7 cellular contexts compared by ENCODE assay signal in genomic region chr3:171286580-171287249, GRCh38.
A peak's percentile ranks its signal among the peaks of the same experiment; 100 is the strongest.
DNase-seq lines count a peak whose midpoint lies in the region; ATAC-seq and TF ChIP-seq lines count a peak whose summit lies in the region.

No MANE protein-coding gene starts in this region.

- ATAC-seq in HG03025 (IDR thresholded peaks at IDR 0.05; ENCODE audit: low FRiP score, unreplicated experiment) (peak; percentile 52), psoas muscle (peak; percentile 54 to 80 (median 74))
- ATAC-seq in activated CD8-positive, alpha-beta T cell treated with anti-CD3 and anti-CD28 coated beads, Interleukin-2, amount 10 ng/mL, durations not matched to agents 7 days and 5 days = peak; percentile 77

- WGBS in psoas muscle, 3 donors = 49 to 60% (median 49%) methylated on average over 1 of the region's 1 CpG

- POLR2A ChIA-PET in activated CD8-positive, alpha-beta T cell treated with anti-CD3 and anti-CD28 coated beads, Interleukin-2, amount 10 ng/mL, durations not matched to agents 7 days and 5 days (lab: Charles Lee) = no interaction called here

- no peaks in the 10 kb centered on the region for H3K27me3 ChIP-seq in psoas muscle (ENCODE audit: insufficient read depth in 3 of 3, low read length in 2 of 3)

- in situ Hi-C loops in ACHN (cut with HindIII; ENCODE audit: low pct_ligation_motif_present, low pct_unique_long_range_greater_than_20kb, low sequenced_read_pairs) = no loop called here

- H3K4me3 ChIP-seq in psoas muscle = no peak overlapping the region

- no peak for TF ChIP-seq CTCF in psoas muscle (IDR thresholded peaks at IDR 0.05)

- H3K9me3 Mint-ChIP-seq in activated CD8-positive, alpha-beta T cell treated with anti-CD3 and anti-CD28 coated beads, Interleukin-2, amount 10 ng/mL, durations not matched to agents 7 days and 5 days (ENCODE audit: insufficient read depth) = peaks cover 6% of the 10 kb centered on the region

- CTCF ChIA-PET in activated CD8-positive, alpha-beta T cell treated with anti-CD3 and anti-CD28 coated beads, Interleukin-2, amount 10 ng/mL, durations not matched to agents 7 days and 5 days (lab: Charles Lee) = interaction anchor here (0.6 to 1.5 kb wide), 4 partner anchors 9 to 1484 kb away, joined by 3 read pairs; no protein-coding TSS in a partner anchor

- peaks cover 36% of the 10 kb centered on the region for H3K4me1 Mint-ChIP-seq in activated CD8-positive, alpha-beta T cell treated with anti-CD3 and anti-CD28 coated beads, Interleukin-2, amount 10 ng/mL, durations not matched to agents 7 days and 5 days (ENCODE audit: low read depth)

- H3K27ac ChIP-seq in psoas muscle = peak overlapping the region; percentile 90

- peak overlapping the region; percentile 53 for H3K27ac Mint-ChIP-seq in activated CD8-positive, alpha-beta T cell treated with anti-CD3 and anti-CD28 coated beads, Interleukin-2, amount 10 ng/mL, durations not matched to agents 7 days and 5 days

- H3K4me3 Mint-ChIP-seq in activated CD8-positive, alpha-beta T cell treated with anti-CD3 and anti-CD28 coated beads, Interleukin-2, amount 10 ng/mL, durations not matched to agents 7 days and 5 days = no peak overlapping the region

- peaks cover 8% of the 10 kb centered on the region for H3K36me3 Mint-ChIP-seq in activated CD8-positive, alpha-beta T cell treated with anti-CD3 and anti-CD28 coated beads, Interleukin-2, amount 10 ng/mL, durations not matched to agents 7 days and 5 days (ENCODE audit: low read depth)

- peaks cover 53% of the 10 kb centered on the region for H3K4me1 ChIP-seq in psoas muscle

- intact Hi-C loops in psoas muscle (cut with DNase I) = no loop called here

- no peaks in the 10 kb centered on the region for H3K36me3 ChIP-seq in psoas muscle (ENCODE audit: insufficient read depth in 1 of 2, low read depth in 1 of 2)

- peak; percentile 9 for DNase-seq in GM19240 (ENCODE audit: insufficient read length, low spot score)
- DNase-seq in activated CD8-positive, alpha-beta T cell treated with anti-CD3 and anti-CD28 coated beads, Interleukin-2, amount 10 ng/mL, durations not matched to agents 7 days and 5 days = no peak
- DNase-seq in psoas muscle = no peak
- DNase-seq in NCI-H146 treated with DMSO at 0.1 percent for 48 hours (lab: John Stamatoyannopoulos, UW; ENCODE audit: unreplicated experiment) = no peak
- no peak for DNase-seq in ACHN
- no peak for DNase-seq in SIG-M5 (lab: John Stamatoyannopoulos, UW)

- H3K27me3 Mint-ChIP-seq in activated CD8-positive, alpha-beta T cell treated with anti-CD3 and anti-CD28 coated beads, Interleukin-2, amount 10 ng/mL, durations not matched to agents 7 days and 5 days (ENCODE audit: low read depth) = no peaks in the 10 kb centered on the region

- no peaks in the 10 kb centered on the region for H3K9me3 ChIP-seq in psoas muscle
